In the genomic region with DNA sequence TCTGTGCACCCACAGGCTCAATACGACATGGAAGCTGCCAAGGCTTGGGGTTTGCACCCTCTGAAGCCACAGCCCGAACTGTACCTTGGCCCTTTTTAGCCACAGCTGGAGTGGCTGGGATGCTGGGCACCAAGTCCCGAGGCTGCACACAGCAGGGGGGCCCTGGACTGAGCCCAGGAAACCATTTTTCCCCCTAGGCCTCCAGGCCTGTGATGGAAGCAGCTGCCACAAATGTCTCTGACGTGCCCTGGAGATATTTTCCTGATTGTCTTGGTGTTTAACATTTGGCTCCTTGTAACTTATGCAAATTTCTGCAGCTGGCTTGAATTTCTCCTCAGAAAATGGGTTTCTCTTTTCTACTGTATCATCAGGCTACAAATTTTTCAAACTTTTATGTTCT, we compare ENCODE assay signal across 8 cellular contexts.
"Had no signal": no experiment of that assay in that cellular context is flagged by ENCODE, and none has a peak within 500 bp of the region (broad histone marks: within the 10 kb centered on the region; RNA-seq: fewer than 3 reads in every experiment).

No MANE protein-coding gene starts in this region.

- H3K4me3 ChIP-seq: GM23248, K562 had no signal

- H2AFZ ChIP-seq: GM23248 had no signal

- H3K9ac ChIP-seq: GM23248 had no signal

- DNase-seq: GM23248, GOT3, H7, HCEC 1CT, HFFc6, KG1 had no signal

- H3K27ac ChIP-seq: GM23248, HL-60 had no signal

- H3K27ac Mint-ChIP-seq: HFFc6 had no signal

- H3K4me3 Mint-ChIP-seq: HFFc6 had no signal
